ENCODE assay signal across 11 cellular contexts in genomic region chr17:66365903-66366302, GRCh38.
"Had no signal": no experiment of that assay in that cellular context is flagged by ENCODE, and none has a peak within 500 bp of the region (broad histone marks: within the 10 kb centered on the region; RNA-seq: fewer than 3 reads in every experiment).

No MANE protein-coding gene starts in this region.

- H3K27me3 Mint-ChIP-seq: activated CD4-positive, alpha-beta memory T cell treated with anti-CD3 and anti-CD28 coated beads, Interleukin-2, amount 10 ng/mL, durations not matched to agents 7 days and 5 days; activated naive CD4-positive, alpha-beta T cell treated with anti-CD3 and anti-CD28 coated beads, Interleukin-2, amount 50 U/mL, for 24 hours had no signal

- H3K9me3 Mint-ChIP-seq: activated CD4-positive, alpha-beta memory T cell treated with anti-CD3 and anti-CD28 coated beads, Interleukin-2, amount 10 ng/mL, durations not matched to agents 7 days and 5 days; activated naive CD4-positive, alpha-beta T cell treated with anti-CD3 and anti-CD28 coated beads, Interleukin-2, amount 50 U/mL, for 24 hours; immature natural killer cell had no signal

- DNase-seq: activated CD4-positive, alpha-beta memory T cell treated with anti-CD3 and anti-CD28 coated beads, Interleukin-2, amount 10 ng/mL, durations not matched to agents 7 days and 5 days; activated effector memory CD4-positive, alpha-beta T cell treated with Interleukin-2 at 50 U/mL for 16 hours; aorta; immature natural killer cell; lower lobe of right lung; midbrain; stimulated activated CD4-positive, alpha-beta T cell treated with anti-CD3 and anti-CD28 coated beads, Interleukin-15, amount 100 ng/mL, for 24 hours; stimulated activated CD4-positive, alpha-beta T cell treated with anti-CD3 and anti-CD28 coated beads, Interleukin-4, amount 100 ng/mL, for 4 hours; tibial artery; uterus had no signal

- ATAC-seq: lower lobe of right lung had no signal

- H3K27ac Mint-ChIP-seq: immature natural killer cell had no signal

- H3K4me3 ChIP-seq: lower lobe of right lung, tibial artery, uterus had no signal

- H3K36me3 Mint-ChIP-seq: immature natural killer cell had no signal
